In genomic region chr10:69955897-69956832, GRCh38 we compare ENCODE assay signal across 1 cellular context.
TF ChIP-seq lines count a peak whose summit lies in the region.

No MANE protein-coding gene starts in this region.

TF ChIP-seq in WTC11, 78 proteins besides CTCF, POLR2A, EP300 and RAD21 (continued from another document):
- TF ChIP-seq ZNF512 (CRISPR knock-in tag; IDR thresholded peaks at IDR 0.05; ENCODE audit: borderline replicate concordance) (no peak), GRHL2 (CRISPR knock-in tag; IDR thresholded peaks at IDR 0.05; ENCODE audit: insufficient replicate concordance, severe bottlenecking) (no peak), OVOL2 (CRISPR knock-in tag; IDR thresholded peaks at IDR 0.05; ENCODE audit: borderline replicate concordance) (no peak), KAT7 (CRISPR knock-in tag; IDR thresholded peaks at IDR 0.05; ENCODE audit: borderline replicate concordance) (no peak), ZBTB21 (CRISPR knock-in tag; IDR thresholded peaks at IDR 0.05; ENCODE audit: borderline replicate concordance) (no peak), ZNF396 (CRISPR knock-in tag; IDR thresholded peaks at IDR 0.05; ENCODE audit: borderline replicate concordance) (no peak), CBFB (CRISPR knock-in tag; IDR thresholded peaks at IDR 0.05; ENCODE audit: low read depth) (no peak)
